Comparison of ENCODE assay signal across 23 cellular contexts in the genomic region with DNA sequence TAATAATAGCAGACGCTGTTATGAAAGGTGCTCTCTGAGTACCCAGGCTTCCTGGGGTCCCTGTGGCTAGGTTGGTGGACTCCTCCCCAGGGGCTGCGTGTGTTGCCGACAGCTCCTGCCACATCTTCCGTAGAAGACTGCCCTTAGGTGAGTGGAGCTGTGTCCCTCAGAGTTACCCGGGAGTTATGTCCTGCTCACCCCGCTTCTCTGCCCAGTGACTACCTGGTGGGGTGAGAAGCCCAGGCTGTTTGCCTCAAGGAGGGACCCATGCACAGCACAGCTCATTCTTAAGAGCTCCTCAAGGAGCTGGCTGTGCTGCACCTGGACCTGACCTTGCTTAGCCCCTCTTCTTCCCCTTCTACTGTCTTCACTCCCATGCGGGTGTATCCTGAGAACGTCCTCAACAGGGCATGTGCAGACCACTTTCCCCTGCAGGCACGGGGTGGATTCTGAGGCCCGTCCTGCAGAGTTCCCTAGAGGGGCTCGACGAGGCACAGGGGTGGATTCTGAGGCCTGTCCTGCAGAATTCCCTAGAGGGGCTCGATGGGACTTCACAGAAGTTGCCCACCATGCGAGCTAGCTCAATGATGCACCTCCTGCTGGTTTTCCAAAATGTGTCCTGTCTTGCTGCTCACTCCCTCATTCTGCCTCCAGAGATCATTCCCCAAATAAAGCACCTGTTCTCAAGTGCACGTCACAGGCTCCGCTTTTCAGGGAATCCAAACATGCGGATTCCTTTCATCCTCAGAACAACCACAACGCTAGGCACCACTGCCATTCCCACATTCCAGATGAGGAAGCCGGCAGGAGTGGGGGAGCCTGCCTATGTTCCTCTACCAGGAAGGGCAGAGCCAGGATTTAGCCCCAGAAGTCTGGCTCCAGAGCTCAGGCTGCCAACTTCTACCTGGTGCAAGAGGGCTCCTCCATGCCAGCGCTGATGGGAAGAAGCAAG.
"Had no signal": no experiment of that assay in that cellular context is flagged by ENCODE, and none has a peak within 500 bp of the region (broad histone marks: within the 10 kb centered on the region; RNA-seq: fewer than 3 reads in every experiment).

No MANE protein-coding gene starts in this region.

- H3K9me3 Mint-ChIP-seq: effector memory CD8-positive, alpha-beta T cell had no signal

- H3K36me3 Mint-ChIP-seq: mesothelial cell of epicardium had no signal

- H3K27ac Mint-ChIP-seq: dendritic cell treated with granulocyte-macrophage colony-stimulating factor and Interleukin-4, amounts not matched to agents 40 ng/mL and 50 ng/mL, for 4 days; effector memory CD8-positive, alpha-beta T cell; endodermal cell; mesothelial cell of epicardium had no signal

- DNase-seq: cerebellar nuclear complex; colonic mucosa; cortex of kidney; effector CD8-positive, alpha-beta T cell; effector memory CD8-positive, alpha-beta T cell; endodermal cell; erythroblast; esophagus squamous epithelium; foreskin fibroblast; foreskin melanocyte; gastrocnemius medialis; glutamatergic neuron; heart right ventricle; hippocampal formation; left cardiac atrium; left lung; left ventricle myocardium superior; lower lobe of right lung; mesenchymal stem cell; mucosa of descending colon had no signal

- H3K27me3 Mint-ChIP-seq: dendritic cell treated with granulocyte-macrophage colony-stimulating factor and Interleukin-4, amounts not matched to agents 40 ng/mL and 50 ng/mL, for 4 days had no signal

- H3K4me3 Mint-ChIP-seq: dendritic cell treated with granulocyte-macrophage colony-stimulating factor and Interleukin-4, amounts not matched to agents 40 ng/mL and 50 ng/mL, for 4 days; effector memory CD8-positive, alpha-beta T cell; endodermal cell; mesothelial cell of epicardium had no signal

- H3K4me1 Mint-ChIP-seq: endodermal cell, mesothelial cell of epicardium had no signal

- ATAC-seq: effector memory CD8-positive, alpha-beta T cell; esophagus mucosa; gastrocnemius medialis; heart right ventricle; left cardiac atrium; left lung; left ventricle myocardium superior; mucosa of descending colon had no signal
